Comparison of ENCODE assay signal across 35 cellular contexts in genomic region chr4:30917946-30918345, GRCh38.
"Had no signal": no experiment of that assay in that cellular context is flagged by ENCODE, and none has a peak within 500 bp of the region (broad histone marks: within the 10 kb centered on the region; RNA-seq: fewer than 3 reads in every experiment).

No MANE protein-coding gene starts in this region.

- DNase-seq: activated CD4-positive, alpha-beta T cell treated with anti-CD3 and anti-CD28 coated beads for 36 hours; activated CD4-positive, alpha-beta T cell treated with anti-CD3 and anti-CD28 coated beads, Interleukin-2, amount 10 ng/mL, durations not matched to agents 7 days and 5 days; activated CD4-positive, alpha-beta T cell treated with anti-CD3 and anti-CD28 coated beads, Interleukin-2, amount 50 U/mL, for 48 hours; activated CD8-positive, alpha-beta T cell treated with anti-CD3 and anti-CD28 coated beads, Interleukin-2, amount 10 ng/mL, durations not matched to agents 7 days and 5 days; activated gamma-delta T cell; activated naive CD4-positive, alpha-beta T cell treated with Interleukin-2 at 50 U/mL for 16 hours; activated naive CD8-positive, alpha-beta T cell treated with anti-CD3 and anti-CD28 coated beads, Interleukin-2, amount 10 ng/mL, durations not matched to agents 7 days and 5 days; activated T-cell treated with anti-CD3 and anti-CD28 coated beads, Interleukin-2, amount 50 U/mL, for 24 hours; amygdala; MG63; NCI-H1092; NCI-H146; NCI-H187; NCI-H2029 treated with DMSO at 0.1 percent for 48 hours; NCI-H2107; NCI-H2171; NCI-H510A; NCI-H526; NCI-H748 treated with DMSO at 0.1 percent for 48 hours; NK-92 treated with Interleukin-12 subunit alpha and Interleukin-12 subunit beta, amount 100 ng/mL, for 24 hours; PC-3; Peyer's patch; RPMI8226; SHP77 treated with DMSO at 0.1 percent for 48 hours; SK-N-SH; T-cell; T-helper 17 cell; T-helper 9 cell; WERI-Rb-1 had no signal

- H3K9ac ChIP-seq: SK-N-SH had no signal

- H3K4me3 Mint-ChIP-seq: activated CD4-positive, alpha-beta T cell treated with anti-CD3 and anti-CD28 coated beads for 36 hours; activated CD4-positive, alpha-beta T cell treated with anti-CD3 and anti-CD28 coated beads, Interleukin-2, amount 10 ng/mL, durations not matched to agents 7 days and 5 days; activated CD8-positive, alpha-beta T cell treated with anti-CD3 and anti-CD28 coated beads, Interleukin-2, amount 10 ng/mL, durations not matched to agents 7 days and 5 days; activated naive CD4-positive, alpha-beta T cell treated with anti-CD3 and anti-CD28 coated beads, Interleukin-2, amount 50 U/mL, for 24 hours; activated naive CD8-positive, alpha-beta T cell treated with anti-CD3 and anti-CD28 coated beads, Interleukin-2, amount 10 ng/mL, durations not matched to agents 7 days and 5 days; activated T-cell treated with anti-CD3 and anti-CD28 coated beads, Interleukin-2, amount 50 U/mL, for 24 hours; central memory CD8-positive, alpha-beta T cell; T-cell; T-helper 17 cell had no signal

- H3K9me3 ChIP-seq: ascending aorta, MG63, Peyer's patch, SJSA1, SK-N-SH had no signal

- H3K27me3 Mint-ChIP-seq: activated CD4-positive, alpha-beta T cell treated with anti-CD3 and anti-CD28 coated beads for 36 hours; activated CD4-positive, alpha-beta T cell treated with anti-CD3 and anti-CD28 coated beads, Interleukin-2, amount 10 ng/mL, durations not matched to agents 7 days and 5 days; activated naive CD4-positive, alpha-beta T cell treated with anti-CD3 and anti-CD28 coated beads, Interleukin-2, amount 50 U/mL, for 24 hours; activated naive CD8-positive, alpha-beta T cell treated with anti-CD3 and anti-CD28 coated beads, Interleukin-2, amount 10 ng/mL, durations not matched to agents 7 days and 5 days; activated T-cell treated with anti-CD3 and anti-CD28 coated beads, Interleukin-2, amount 50 U/mL, for 24 hours; central memory CD8-positive, alpha-beta T cell; T-cell; T-helper 17 cell had no signal

- H3K27ac Mint-ChIP-seq: activated CD4-positive, alpha-beta T cell treated with anti-CD3 and anti-CD28 coated beads for 36 hours; activated CD4-positive, alpha-beta T cell treated with anti-CD3 and anti-CD28 coated beads, Interleukin-2, amount 10 ng/mL, durations not matched to agents 7 days and 5 days; activated CD8-positive, alpha-beta T cell treated with anti-CD3 and anti-CD28 coated beads, Interleukin-2, amount 10 ng/mL, durations not matched to agents 7 days and 5 days; activated naive CD4-positive, alpha-beta T cell treated with anti-CD3 and anti-CD28 coated beads, Interleukin-2, amount 50 U/mL, for 24 hours; activated naive CD8-positive, alpha-beta T cell treated with anti-CD3 and anti-CD28 coated beads, Interleukin-2, amount 10 ng/mL, durations not matched to agents 7 days and 5 days; activated T-cell treated with anti-CD3 and anti-CD28 coated beads, Interleukin-2, amount 50 U/mL, for 24 hours; activated T-helper 2 cell treated with anti-CD3 and anti-CD28 coated beads, Interferon-gamma antibody, Interleukin-2, Interleukin-4, amounts not matched to agents 10 μg/mL and 5 μg/mL and 100 μg/mL, durations not matched to agents 14 hours and 24 hours and 36 hours; T-cell; T-helper 17 cell had no signal

- H3K36me3 ChIP-seq: ascending aorta, MG63, Peyer's patch, SJSA1, WERI-Rb-1 had no signal

- H3K9me3 Mint-ChIP-seq: activated CD4-positive, alpha-beta T cell treated with anti-CD3 and anti-CD28 coated beads, Interleukin-2, amount 10 ng/mL, durations not matched to agents 7 days and 5 days had no signal

- H3K27ac ChIP-seq: ascending aorta, cardiac muscle cell, Peyer's patch, SJSA1, WERI-Rb-1 had no signal

- H3K36me3 Mint-ChIP-seq: activated naive CD4-positive, alpha-beta T cell treated with anti-CD3 and anti-CD28 coated beads, Interleukin-2, amount 50 U/mL, for 24 hours; activated naive CD8-positive, alpha-beta T cell treated with anti-CD3 and anti-CD28 coated beads, Interleukin-2, amount 10 ng/mL, durations not matched to agents 7 days and 5 days; T-cell had no signal

- H3K4me1 Mint-ChIP-seq: activated CD4-positive, alpha-beta T cell treated with anti-CD3 and anti-CD28 coated beads for 36 hours; activated CD4-positive, alpha-beta T cell treated with anti-CD3 and anti-CD28 coated beads, Interleukin-2, amount 10 ng/mL, durations not matched to agents 7 days and 5 days; activated naive CD4-positive, alpha-beta T cell treated with anti-CD3 and anti-CD28 coated beads, Interleukin-2, amount 50 U/mL, for 24 hours; activated naive CD8-positive, alpha-beta T cell treated with anti-CD3 and anti-CD28 coated beads, Interleukin-2, amount 10 ng/mL, durations not matched to agents 7 days and 5 days; central memory CD8-positive, alpha-beta T cell; T-cell; T-helper 17 cell had no signal

- ATAC-seq: activated CD4-positive, alpha-beta T cell treated with anti-CD3 and anti-CD28 coated beads for 36 hours; activated CD8-positive, alpha-beta T cell treated with anti-CD3 and anti-CD28 coated beads, Interleukin-2, amount 10 ng/mL, durations not matched to agents 7 days and 5 days; PC-3; T-cell; T-helper 17 cell had no signal

- H3K27me3 ChIP-seq: ascending aorta, cardiac muscle cell, MG63, Peyer's patch, SJSA1 had no signal

- H3K4me3 ChIP-seq: ascending aorta, cardiac muscle cell, MG63, Peyer's patch, SJSA1 had no signal

- H3K4me1 ChIP-seq: ascending aorta, Peyer's patch, SJSA1 had no signal
